ENCODE assay signal across 25 cellular contexts in the genomic region with DNA sequence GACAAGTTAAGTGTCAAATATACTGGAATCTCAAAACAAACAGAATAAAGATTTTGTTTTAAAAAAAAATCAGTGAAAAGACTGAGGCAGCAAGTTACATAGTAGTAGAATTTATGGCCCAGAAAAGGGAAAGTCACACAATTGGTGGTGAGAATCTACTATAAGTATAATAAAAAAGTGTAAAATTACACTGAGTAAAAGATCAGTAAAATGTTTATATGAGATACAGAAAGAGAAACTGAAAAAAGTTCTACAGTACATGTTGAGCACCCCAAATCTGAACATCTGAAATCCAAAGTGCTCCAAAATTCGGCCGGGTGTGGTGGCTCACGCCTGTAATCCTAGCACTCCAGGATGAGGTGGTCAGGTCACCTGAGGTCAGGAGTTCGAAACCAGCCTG.
"Had no signal": no experiment of that assay in that cellular context is flagged by ENCODE, and none has a peak within 500 bp of the region (broad histone marks: within the 10 kb centered on the region; RNA-seq: fewer than 3 reads in every experiment).

No MANE protein-coding gene starts in this region.

- ATAC-seq: PC-3 had no signal

- FAIRE-seq: astrocyte, RCC 7860, TTC549 had no signal

- H3K36me3 ChIP-seq: cardiac muscle cell had no signal

- H3K4me3 ChIP-seq: cardiac muscle cell had no signal

- DNase-seq: activated CD4-positive, alpha-beta memory T cell treated with anti-CD3 and anti-CD28 coated beads for 36 hours; activated CD4-positive, alpha-beta T cell treated with anti-CD3 and anti-CD28 coated beads, Interleukin-2, amount 10 ng/mL, durations not matched to agents 7 days and 5 days; activated CD4-positive, CD25-positive, alpha-beta regulatory T cell; activated CD8-positive, alpha-beta memory T cell treated with anti-CD3 and anti-CD28 coated beads for 24 hours; activated effector memory CD4-positive, alpha-beta T cell treated with Interleukin-2 at 50 U/mL for 16 hours; activated naive CD4-positive, alpha-beta T cell; amygdala; KG1; NCI-H1048; NCI-H146; NCI-H187 treated with DMSO at 0.1 percent for 48 hours; NCI-H2081 treated with DMSO at 0.1 percent for 48 hours; NCI-H446; NCI-H524; PC-3; SHP77; T-helper 2 cell; T1000 had no signal

- H3K4me1 Mint-ChIP-seq: brain had no signal

- H3K4me3 Mint-ChIP-seq: activated CD4-positive, alpha-beta memory T cell treated with anti-CD3 and anti-CD28 coated beads for 36 hours; activated CD4-positive, alpha-beta T cell treated with anti-CD3 and anti-CD28 coated beads, Interleukin-2, amount 10 ng/mL, durations not matched to agents 7 days and 5 days; activated naive CD8-positive, alpha-beta T cell; brain had no signal

- H3K27ac ChIP-seq: VCaP had no signal

- H3K27ac Mint-ChIP-seq: activated CD4-positive, alpha-beta memory T cell treated with anti-CD3 and anti-CD28 coated beads for 36 hours; activated CD4-positive, alpha-beta T cell treated with anti-CD3 and anti-CD28 coated beads, Interleukin-2, amount 10 ng/mL, durations not matched to agents 7 days and 5 days; brain had no signal

- H3K9me3 Mint-ChIP-seq: activated CD4-positive, alpha-beta memory T cell treated with anti-CD3 and anti-CD28 coated beads for 36 hours had no signal

- H3K27me3 ChIP-seq: cardiac muscle cell had no signal

- H3K27me3 Mint-ChIP-seq: activated CD4-positive, alpha-beta memory T cell treated with anti-CD3 and anti-CD28 coated beads for 36 hours; activated CD4-positive, alpha-beta T cell treated with anti-CD3 and anti-CD28 coated beads, Interleukin-2, amount 10 ng/mL, durations not matched to agents 7 days and 5 days; activated naive CD8-positive, alpha-beta T cell; brain had no signal
